In the genomic region with DNA sequence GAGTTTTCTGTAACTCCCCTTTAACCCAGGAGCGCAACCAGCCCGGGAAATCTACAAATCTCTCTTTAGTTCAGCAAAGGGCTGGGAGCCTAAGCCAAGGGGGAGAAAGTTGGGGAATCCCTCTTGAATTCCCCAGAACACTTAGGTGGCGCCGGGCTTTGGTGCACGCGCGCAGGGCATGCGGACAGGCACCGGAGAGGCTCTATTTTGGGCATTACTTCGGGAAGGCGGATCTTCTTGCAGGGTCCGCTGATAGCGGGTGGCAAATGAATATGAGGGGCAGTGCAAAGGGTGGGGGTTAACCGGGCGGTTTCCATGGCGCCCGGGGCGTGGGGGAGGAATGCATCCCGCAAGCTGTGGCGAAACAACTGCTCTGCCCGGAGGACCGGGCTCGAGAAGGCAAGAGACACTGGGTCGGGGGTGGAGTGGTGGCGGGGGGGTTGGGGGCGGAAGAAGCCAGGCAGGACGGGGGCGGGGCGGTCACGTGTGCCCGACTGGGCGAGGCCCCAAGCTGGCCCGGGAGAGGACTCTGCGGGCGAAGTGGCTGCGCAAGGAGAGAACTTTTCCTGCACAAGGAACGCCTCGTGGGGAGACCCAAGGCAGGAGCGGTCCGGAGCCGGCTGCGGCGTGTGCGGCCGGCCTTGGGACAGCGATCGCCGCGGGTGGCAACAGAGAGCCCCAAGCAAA, we compare ENCODE assay signal across 8 cellular contexts. TPM values are rescaled to one million over a fixed set of nuclear protein-coding genes. Genes with fewer than 3 reads are reported as not detected.
DNase-seq lines count a peak whose midpoint lies in the region; ATAC-seq and TF ChIP-seq lines count a peak whose summit lies in the region.

TSS of gene FLVCR2 (plus strand) at position 522 of the 687 bp plus-strand sequence. CDS start 353 bp downstream, outside the sequence.

- H3K4me3 ChIP-seq in neutrophil (ENCODE audit: low read depth in 1 of 2, low read length in 1 of 2) (peak within 1 kb of the TSS; percentile 65), tibial artery (peak within 1 kb of the TSS; percentile 54 to 63)

- H3K9me3 ChIP-seq in neutrophil: no peaks in the 10 kb centered on the region
- H3K9me3 ChIP-seq in tibial artery: no peaks in the 10 kb centered on the region

- H3K27me3 ChIP-seq in neutrophil (peaks cover 19% of the 10 kb centered on the region), tibial artery (no peaks in the 10 kb centered on the region)

- TF ChIP-seq CTCF in neutrophil (IDR thresholded peaks at IDR 0.05): no peak
- no peak for TF ChIP-seq CTCF in tibial artery (IDR thresholded peaks at IDR 0.05)

- peak; percentile 43 for ATAC-seq in HG03280 (IDR thresholded peaks at IDR 0.05; ENCODE audit: unreplicated experiment)

- H3K27ac ChIP-seq in neutrophil: peak within 1 kb of the TSS; percentile 56
- H3K27ac ChIP-seq in tibial artery: peak within 1 kb of the TSS; percentile 63 to 80

- H3K4me1 ChIP-seq in neutrophil (ENCODE audit: control insufficient read depth in 1 of 2, insufficient read depth in 1 of 2, low read depth in 1 of 2, low read length in 1 of 2): peaks cover 18 to 24% of the 10 kb centered on the region in 2 experiments
- H3K4me1 ChIP-seq in tibial artery: peaks cover 0 to 22% (median 14%) of the 10 kb centered on the region in 4 donors

- DNase-seq in SIG-M5 treated with dmso at 0.1 percent for 504 hours (lab: John Stamatoyannopoulos, UW; ENCODE audit: unreplicated experiment) (peak; percentile 68), SIG-M5 (lab: John Stamatoyannopoulos, UW) (no peak), RPMI7951 (ENCODE audit: low read depth) (peak; percentile 67), glomerular visceral epithelial cell (ENCODE audit: extremely low spot score) (peak; percentile 66), tibial artery (peak; percentile 83 to 91)
- DNase-seq in activated naive CD4-positive, alpha-beta T cell treated with anti-CD3 and anti-CD28 coated beads, Interleukin-2, amount 50 U/mL, for 16 hours: peak; percentile 66

- H3K36me3 ChIP-seq in neutrophil: no peaks in the 10 kb centered on the region
- no peaks in the 10 kb centered on the region for H3K36me3 ChIP-seq in tibial artery

- intact Hi-C loops in tibial artery (cut with DNase I; ENCODE audit: low total_unique reads): loop anchor here (2.0 kb wide), 1 partner anchor 77 kb away; no protein-coding TSS in a partner anchor

RNA-seq across cellular contexts. Expression of gene FLVCR2, which starts in this region (rescaled TPM):
- total RNA-seq in RPMI7951 (2014; rRNA removed; shearing (Covaris generic)): 1.3 and 2.1 TPM in 2 replicates
